8 cellular contexts compared by ENCODE assay signal in genomic region chr21:36699546-36700294, GRCh38. TPM values are rescaled to one million over a fixed set of nuclear protein-coding genes. Genes with fewer than 3 reads are reported as not detected.
DNase-seq lines count a peak whose midpoint lies in the region; ATAC-seq and TF ChIP-seq lines count a peak whose summit lies in the region.

No MANE protein-coding gene starts in this region.

- H3K9me3 Mint-ChIP-seq in HFFc6, result no peaks in the 10 kb centered on the region
- H3K9me3 Mint-ChIP-seq in MCF 10A (ENCODE audit: unreplicated experiment), result no peaks in the 10 kb centered on the region
- H3K9me3 Mint-ChIP-seq in neural crest cell, result no peaks in the 10 kb centered on the region

- ATAC-seq in GM21529 (IDR thresholded peaks at IDR 0.05; ENCODE audit: unreplicated experiment) (no peak), left colon (no peak), GM18907 (IDR thresholded peaks at IDR 0.05; ENCODE audit: unreplicated experiment) (no peak)

- H3K27ac ChIP-seq in C4-2B, result peak overlapping the region; percentile 76

- no peak overlapping the region for H3K27ac Mint-ChIP-seq in HFFc6
- peak overlapping the region; percentile 83 for H3K27ac Mint-ChIP-seq in MCF 10A (ENCODE audit: low read depth, unreplicated experiment)
- no peak overlapping the region for H3K27ac Mint-ChIP-seq in neural crest cell (ENCODE audit: unreplicated experiment)

- H3K36me3 Mint-ChIP-seq in HFFc6 (ENCODE audit: low read depth) (no peaks in the 10 kb centered on the region), MCF 10A (ENCODE audit: insufficient read depth, unreplicated experiment) (no peaks in the 10 kb centered on the region), neural crest cell (ENCODE audit: low read depth) (no peaks in the 10 kb centered on the region)

- BruUV-seq in MCF 10A (replicated peaks; lab: Mats Ljungman, UMichigan), result no TSS peak

- peaks cover 19% of the 10 kb centered on the region for H3K4me1 Mint-ChIP-seq in HFFc6 (ENCODE audit: low read depth)
- peaks cover 13% of the 10 kb centered on the region for H3K4me1 Mint-ChIP-seq in MCF 10A (ENCODE audit: insufficient read depth, unreplicated experiment)
- H3K4me1 Mint-ChIP-seq in neural crest cell, result peaks cover 11% of the 10 kb centered on the region

- intact Hi-C loops in MCF 10A (cut with micrococcal nuclease) (loop anchor here (2.0 to 5.0 kb wide), 2 partner anchors 69 to 213 kb away; no protein-coding TSS in a partner anchor), left colon (cut with DNase I, micrococcal nuclease) (no loop called here)

- CTCF ChIA-PET in MCF 10A (lab: Yijun Ruan, JAX), result interaction anchor here (1.0 to 1.4 kb wide), 4 partner anchors 69 to 378 kb away, joined by 3 to 7 read pairs (median 5); no protein-coding TSS in a partner anchor

- TF ChIP-seq CTCF in C4-2B (conservative IDR thresholded peaks at IDR 0.05) (no peak), HFFc6 (IDR thresholded peaks at IDR 0.05) (no peak), MCF 10A (IDR thresholded peaks at IDR 0.05; ENCODE audit: unreplicated experiment) (no peak), neural crest cell (conservative IDR thresholded peaks at IDR 0.05) (no peak)

- H3K4me3 Mint-ChIP-seq in HFFc6, result peak overlapping the region; percentile 62; the same call in 1 of the 2 replicates
- H3K4me3 Mint-ChIP-seq in MCF 10A (ENCODE audit: unreplicated experiment), result peak overlapping the region; percentile 81
- peak overlapping the region; percentile 41 for H3K4me3 Mint-ChIP-seq in neural crest cell

- H3K27me3 Mint-ChIP-seq in HFFc6 (ENCODE audit: insufficient read depth), result peaks cover 67% of the 10 kb centered on the region
- H3K27me3 Mint-ChIP-seq in MCF 10A (ENCODE audit: insufficient read depth, unreplicated experiment), result no peaks in the 10 kb centered on the region
- H3K27me3 Mint-ChIP-seq in neural crest cell (ENCODE audit: low read depth), result peaks cover 94% of the 10 kb centered on the region

- no peak for DNase-seq in HFFc6
- peak; percentile 21 for DNase-seq in MCF 10A (ENCODE audit: unreplicated experiment)
- DNase-seq in neural crest cell (ENCODE audit: low read depth, low spot score), result peak; percentile 4
- no peak for DNase-seq in left colon
- DNase-seq in mucosa of gallbladder (ENCODE audit: low spot score), result no peak

- POLR2A ChIA-PET in MCF 10A (lab: Yijun Ruan, JAX), result interaction anchor here (0.6 to 2.0 kb wide), 6 partner anchors 19 to 379 kb away, joined by 3 to 5 read pairs (median 3); partner anchors contain the start of gene MORC3

RNA-seq across cellular contexts. Expression of gene SIM2, which starts 0.8 kb away (rescaled TPM):
- not detected for total RNA-seq in HFFc6 (2021; fragmentation: NEBNext Ultra II Directional; extraction: Animal tissue kit (Norgen Biotek cat#: 25700))
- 11.2 and 14.4 TPM in 2 replicates for total RNA-seq in MCF 10A (2022)
- total RNA-seq in neural crest cell, result not detected in 2 replicates
- under 1 TPM in 1 of 2 donors, not detected in 1; 0.34 TPM for total RNA-seq in left colon
- total RNA-seq in mucosa of gallbladder, result 0.14 TPM

Comparison
In these comparisons a context has a peak if more than half of its experiments do, and no peak if none do; other contexts are left out.
1. DNase-seq: peak in MCF 10A (single experiment) and neural crest cell (single experiment); none in HFFc6 (single experiment), left colon (0 of 2) and mucosa of gallbladder (single experiment).
2. Peak in every context shown above with its lines, with median percentiles within 50 percentile points of each other: H3K4me3 Mint-ChIP-seq.